In genomic region chr5:81301221-81302015, GRCh38 we compare ENCODE assay signal across 8 cellular contexts. TPM values are rescaled to one million over a fixed set of nuclear protein-coding genes. Genes with fewer than 3 reads are reported as not detected.
DNase-seq lines count a peak whose midpoint lies in the region; ATAC-seq and TF ChIP-seq lines count a peak whose summit lies in the region.

TSS of gene ZCCHC9 (plus strand) at chr5:81301587. CDS start at chr5:81304758, 3,171 bp downstream.

- intact Hi-C loops in left ventricle myocardium superior (cut with micrococcal nuclease) (no loop called here), prostate gland (cut with DNase I) (loop anchor here (5.0 to 10.0 kb wide), 3 partner anchors 69 to 866 kb away; partner anchors contain the start of gene CKMT2)

- no peaks in the 10 kb centered on the region for H3K9me3 ChIP-seq in prostate gland

- peak in 3 of 4 experiments; percentile 24 to 54 (median 53) for TF ChIP-seq CTCF in prostate gland (IDR thresholded peaks at IDR 0.05)

- H3K4me1 ChIP-seq in prostate gland (replicated peaks) (peaks cover 10% of the 10 kb centered on the region), urinary bladder (ENCODE audit: insufficient read depth) (peaks cover 3% of the 10 kb centered on the region)

- H3K27me3 ChIP-seq in prostate gland (replicated peaks; ENCODE audit: insufficient read depth), result no peaks in the 10 kb centered on the region

- H3K27ac ChIP-seq in angular gyrus (ENCODE audit: low read depth, low read length), result peak within 1 kb of the TSS; percentile 76
- peak within 1 kb of the TSS; percentile 92 to 94 for H3K27ac ChIP-seq in prostate gland
- peak within 1 kb of the TSS; percentile 79 for H3K27ac ChIP-seq in urinary bladder (ENCODE audit: low read depth)

- WGBS in prostate gland, result under 1% methylated on average over 33 of the region's 54 CpGs
- under 1% methylated on average over 54 of the region's 54 CpGs for WGBS in urinary bladder

- ATAC-seq in GM18498 (IDR thresholded peaks at IDR 0.05; ENCODE audit: unreplicated experiment) (peak; percentile 97), HG02885 (IDR thresholded peaks at IDR 0.05; ENCODE audit: poor library complexity, unreplicated experiment) (peak; percentile 97), left ventricle myocardium superior (peak; percentile 99)

- peak; percentile 74 for TF ChIP-seq POLR2A in prostate gland (IDR thresholded peaks at IDR 0.05)

- H3K4me3 ChIP-seq in prostate gland, result peak within 1 kb of the TSS; percentile 85
- H3K4me3 ChIP-seq in urinary bladder (ENCODE audit: low read depth, low read length), result peak within 1 kb of the TSS; percentile 79

- DNase-seq in NCI-H1694 (lab: John Stamatoyannopoulos, UW) (peak; percentile 96), T-helper 2 cell (peak; percentile 83 to 98 (median 88)), left ventricle myocardium superior (peak; percentile 95), prostate gland (ENCODE audit: low spot score) (peak; percentile 89)

- no peaks in the 10 kb centered on the region for H3K36me3 ChIP-seq in prostate gland
- H3K36me3 ChIP-seq in urinary bladder (ENCODE audit: insufficient read depth), result no peaks in the 10 kb centered on the region

RNA-seq across cellular contexts. Expression of gene ZCCHC9, which starts in this region (rescaled TPM):
- total RNA-seq in left ventricle myocardium superior (9.3 TPM), prostate gland (10 to 100 TPM; 19.4 to 30.1 TPM), urinary bladder (37.7 TPM)
- polyA plus RNA-seq in urinary bladder, result 23.4 TPM

Comparison
In these comparisons a context has a peak if more than half of its experiments do, and no peak if none do; other contexts are left out.
1. Peak in every context shown above with its lines: DNase-seq, ATAC-seq, H3K4me3 ChIP-seq and H3K27ac ChIP-seq.